In genomic region chr19:16588089-16588823, GRCh38 we compare ENCODE assay signal across 7 cellular contexts. TPM values are rescaled to one million over a fixed set of nuclear protein-coding genes. Genes with fewer than 3 reads are reported as not detected.
DNase-seq lines count a peak whose midpoint lies in the region; ATAC-seq, FAIRE-seq and TF ChIP-seq lines count a peak whose summit lies in the region.

No MANE protein-coding gene starts in this region.

- no peaks in the 10 kb centered on the region for H3K36me3 ChIP-seq in small intestine (ENCODE audit: control insufficient read depth in 2 of 2, insufficient read depth in 2 of 2, low read length in 2 of 2)

- no peak overlapping the region for H3K4me3 Mint-ChIP-seq in Calu3 (ENCODE audit: low read depth, unreplicated experiment)

- H3K4me1 Mint-ChIP-seq in Calu3 (ENCODE audit: low read depth, unreplicated experiment), result no peaks in the 10 kb centered on the region

- peak; percentile 43 for TF ChIP-seq CTCF in foreskin keratinocyte (conservative IDR thresholded peaks at IDR 0.05)
- no peak for TF ChIP-seq CTCF in Calu3 (IDR thresholded peaks at IDR 0.05; ENCODE audit: unreplicated experiment)

- H3K27me3 Mint-ChIP-seq in Calu3 (ENCODE audit: unreplicated experiment), result no peaks in the 10 kb centered on the region

- H3K4me1 ChIP-seq in foreskin keratinocyte (peaks cover 24% of the 10 kb centered on the region), small intestine (ENCODE audit: control insufficient read depth in 2 of 2, insufficient read depth in 1 of 2, low read depth in 1 of 2, low read length in 1 of 2) (peaks cover 9 to 14% of the 10 kb centered on the region in 2 donors)

- whole genome bisulfite sequencing in small intestine, 3 donors, result 46 to 72% (median 53%) methylated on average over 22 of the region's 22 CpGs

- CTCF ChIA-PET in Calu3 (lab: Charles Lee), result no interaction called here

- H3K36me3 Mint-ChIP-seq in Calu3 (ENCODE audit: insufficient read depth, unreplicated experiment), result no peaks in the 10 kb centered on the region

- intact Hi-C loops in Calu3 (cut with micrococcal nuclease; ENCODE audit: unreplicated experiment), result no loop called here

- H3K9me3 ChIP-seq in small intestine (ENCODE audit: control insufficient read depth, low read depth), result no peaks in the 10 kb centered on the region

- H3K27ac ChIP-seq in foreskin keratinocyte, result peak overlapping the region; percentile 56
- peak overlapping the region in 1 of 2 donors; percentile 67 for H3K27ac ChIP-seq in small intestine (ENCODE audit: low read depth in 1 of 2, low read length in 1 of 2)

- FAIRE-seq in small intestine (lab: Jason Lieb, UNC), result no peak

- H3K9me3 Mint-ChIP-seq in Calu3 (ENCODE audit: low read depth, unreplicated experiment), result no peaks in the 10 kb centered on the region

- H3K27ac Mint-ChIP-seq in Calu3 (ENCODE audit: unreplicated experiment), result no peak overlapping the region

- H3K27me3 ChIP-seq in foreskin keratinocyte, result no peaks in the 10 kb centered on the region
- no peaks in the 10 kb centered on the region for H3K27me3 ChIP-seq in small intestine (ENCODE audit: control insufficient read depth in 2 of 2, insufficient read depth in 2 of 2, low read length in 2 of 2)

- DNase-seq in NCI-H69 (lab: John Stamatoyannopoulos, UW), result peak; percentile 37
- DNase-seq in activated T-cell treated with anti-CD3 and anti-CD28 coated beads, Interleukin-2, amount 50 U/mL, for 1 hour, result peak; percentile 68
- peak in 1 of 2 donors; percentile 59 for DNase-seq in foreskin keratinocyte
- peak; percentile 23 for DNase-seq in small intestine
- DNase-seq in Calu3, result no peak

- ATAC-seq in GM18873 (IDR thresholded peaks at IDR 0.05; ENCODE audit: low FRiP score, unreplicated experiment), result peak; percentile 30
- peak; percentile 27 for ATAC-seq in HG02840 (IDR thresholded peaks at IDR 0.05; ENCODE audit: low FRiP score, unreplicated experiment)
- ATAC-seq in foreskin keratinocyte, result peak; percentile 63

- H3K4me3 ChIP-seq in small intestine (ENCODE audit: low read depth in 1 of 2, low read length in 2 of 2), result no peak overlapping the region

- no TSS peak for BruUV-seq in Calu3 (replicated peaks; lab: Mats Ljungman, UMichigan)

RNA-seq across cellular contexts. Expression of gene SLC35E1, which starts 16.0 kb away (rescaled TPM):
- 37.8 and 42.1 TPM in 2 replicates for total RNA-seq in foreskin keratinocyte
- 24.2 and 24.4 TPM in 2 replicates for polyA plus RNA-seq in foreskin keratinocyte
- 10 to 100 TPM; 14.5 to 19.6 (median 17.8) TPM for polyA plus RNA-seq in small intestine
- total RNA-seq in Calu3 (2022), result 41.6 and 46.4 TPM in 2 replicates

RNA-seq across cellular contexts. Expression of gene MED26, which starts 39.7 kb away (rescaled TPM):
- 7.6 and 7.9 TPM in 2 replicates for total RNA-seq in foreskin keratinocyte
- polyA plus RNA-seq in foreskin keratinocyte, result 4.7 and 4.9 TPM in 2 replicates
- polyA plus RNA-seq in small intestine, result 1 to 10 TPM; 4.6 to 5.5 (median 5.4) TPM
- total RNA-seq in Calu3 (2022), result 9.0 and 9.6 TPM in 2 replicates

RNA-seq across cellular contexts. Expression of gene CHERP, which starts 46.0 kb away (rescaled TPM):
- total RNA-seq in foreskin keratinocyte (18.4 and 18.9 TPM in 2 replicates), Calu3 (2022) (49.3 and 49.8 TPM in 2 replicates)
- polyA plus RNA-seq in foreskin keratinocyte (17.7 and 19.2 TPM in 2 replicates), small intestine (10 to 100 TPM in 1 of 3 donors, 1 to 10 TPM in 2; 9.8 to 25.4 (median 10.0) TPM)
